12 cellular contexts compared by ENCODE assay signal in the genomic region with DNA sequence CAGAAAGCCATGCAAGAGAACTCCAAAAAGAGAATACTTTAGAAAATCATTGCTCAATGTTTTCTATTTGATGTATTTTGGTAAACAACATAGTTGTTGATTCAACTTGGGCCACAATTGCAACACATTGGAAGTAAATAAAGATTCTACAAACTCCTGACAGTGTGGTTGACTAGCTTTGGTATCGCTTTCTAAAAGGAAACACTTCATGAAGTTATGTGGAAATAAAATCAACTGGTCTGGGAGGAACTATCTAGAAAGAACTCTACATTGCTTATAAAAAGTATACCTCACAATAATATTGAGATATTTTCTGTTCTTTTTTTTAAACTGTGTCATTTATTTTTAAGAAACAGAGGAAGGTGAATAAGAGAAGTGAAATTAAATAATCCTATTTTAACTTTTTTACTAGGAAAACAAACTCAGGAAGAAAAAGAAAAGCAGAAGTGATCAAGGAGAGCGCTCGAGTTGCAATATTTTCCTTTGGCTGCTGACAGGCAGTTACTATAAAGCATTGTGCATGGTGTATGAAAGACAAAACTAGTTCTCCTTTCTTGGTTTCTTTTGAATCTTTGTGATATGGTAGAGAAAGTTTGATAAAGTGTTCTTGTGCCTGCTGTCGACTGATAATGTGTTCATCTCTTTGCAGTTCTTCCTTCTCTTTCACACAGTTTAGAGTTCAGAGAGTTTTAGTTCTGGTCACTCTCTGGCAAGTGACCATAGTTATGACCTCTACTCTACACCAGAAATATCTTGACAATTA. TPM values are rescaled to one million over a fixed set of nuclear protein-coding genes. Genes with fewer than 3 reads are reported as not detected.
DNase-seq lines count a peak whose midpoint lies in the region; ATAC-seq and TF ChIP-seq lines count a peak whose summit lies in the region.
"Had no signal": no experiment of that assay in that cellular context is flagged by ENCODE, and none has a peak within 500 bp of the region (broad histone marks: within the 10 kb centered on the region; RNA-seq: fewer than 3 reads in every experiment).

No MANE protein-coding gene starts in this region.

- peaks cover 0 to 22% of the 10 kb centered on the region in 2 donors for H3K9me3 Mint-ChIP-seq in activated naive CD4-positive, alpha-beta T cell treated with anti-CD3 and anti-CD28 coated beads, Interleukin-2, amount 50 U/mL, for 72 hours
- H3K9me3 Mint-ChIP-seq: natural killer cell had no signal

- no peaks in the 10 kb centered on the region for H3K9me2 ChIP-seq in OCI-LY7 (ENCODE audit: insufficient read depth, low read length)

- H3K9ac ChIP-seq in adipocyte (ENCODE audit: low read length) = peak overlapping the region; percentile 62
- H3K9ac ChIP-seq in subcutaneous abdominal adipose tissue (ENCODE audit: low read length in 5 of 5) = peak overlapping the region in 1 of 5 donors; percentile 44

- BruUV-seq in OCI-LY7 (replicated peaks; lab: Mats Ljungman, UMichigan) = no TSS peak

- H3K27ac Mint-ChIP-seq in activated naive CD4-positive, alpha-beta T cell treated with anti-CD3 and anti-CD28 coated beads, Interleukin-2, amount 50 U/mL, for 72 hours = peak overlapping the region; percentile 77 to 96

- H3K9me3 ChIP-seq in adipocyte (ENCODE audit: control insufficient read depth, low read length) (no peaks in the 10 kb centered on the region), subcutaneous abdominal adipose tissue (ENCODE audit: control insufficient read depth in 5 of 5, low read length in 5 of 5) (no peaks in the 10 kb centered on the region), OCI-LY7 (ENCODE audit: low read length) (no peaks in the 10 kb centered on the region)
- H3K9me3 ChIP-seq: BE2C, SJSA1 had no signal

- no peak for DNase-seq in activated naive CD4-positive, alpha-beta T cell treated with anti-CD3 and anti-CD28 coated beads, Interleukin-2, amount 50 U/mL, for 72 hours (ENCODE audit: low spot score in 2 of 2)
- DNase-seq in activated naive CD4-positive, alpha-beta T cell treated with Interleukin-2 at 50 U/mL for 16 hours = no peak
- DNase-seq in adipocyte (ENCODE audit: low read depth) (no peak), cerebellum (ENCODE audit: low spot score) (no peak), OCI-LY7 (ENCODE audit: low spot score) (no peak), NCI-H1436 (lab: John Stamatoyannopoulos, UW) (no peak)
- DNase-seq: activated naive CD4-positive, alpha-beta T cell; BE2C; natural killer cell had no signal

- ATAC-seq in activated naive CD4-positive, alpha-beta T cell treated with anti-CD3 and anti-CD28 coated beads, Interleukin-2, amount 50 U/mL, for 72 hours = no peak
- peak; percentile 52 for ATAC-seq in HG03354 (IDR thresholded peaks at IDR 0.05; ENCODE audit: poor library complexity, severe bottlenecking, unreplicated experiment)

- TF ChIP-seq CTCF in OCI-LY7 (conservative IDR thresholded peaks at IDR 0.05; ENCODE audit: low read length) = no peak

- POLR2A ChIA-PET in OCI-LY7 (lab: Charles Lee) = no interaction called here

- H3K27ac ChIP-seq in subcutaneous abdominal adipose tissue (ENCODE audit: low read depth, low read length) = peak overlapping the region; percentile 96
- no peak overlapping the region for H3K27ac ChIP-seq in OCI-LY7 (ENCODE audit: low read depth, low read length, poor library complexity, severe bottlenecking)
- H3K27ac ChIP-seq: SJSA1 had no signal

- H3K4me3 ChIP-seq in adipocyte (ENCODE audit: low read length) (no peak overlapping the region), subcutaneous abdominal adipose tissue (ENCODE audit: low read depth in 1 of 5, low read length in 5 of 5) (no peak overlapping the region), OCI-LY7 (ENCODE audit: low read depth, low read length, poor library complexity, severe bottlenecking) (no peak overlapping the region)
- H3K4me3 ChIP-seq: SJSA1 had no signal

- H3K4me2 ChIP-seq in OCI-LY7 (ENCODE audit: low read length) = no peak overlapping the region

- H3K36me3 ChIP-seq in adipocyte (ENCODE audit: control insufficient read depth, insufficient read depth, low read length, severe bottlenecking) = no peaks in the 10 kb centered on the region
- no peaks in the 10 kb centered on the region for H3K36me3 ChIP-seq in subcutaneous abdominal adipose tissue (ENCODE audit: control insufficient read depth in 5 of 5, insufficient read depth in 5 of 5, low read length in 5 of 5)
- no peaks in the 10 kb centered on the region for H3K36me3 ChIP-seq in OCI-LY7 (ENCODE audit: insufficient read depth, low read length)
- H3K36me3 ChIP-seq: BE2C, SJSA1 had no signal

- H2AFZ ChIP-seq in OCI-LY7 (ENCODE audit: low read length) = no peak overlapping the region

- H4K20me1 ChIP-seq in OCI-LY7 (ENCODE audit: insufficient read depth, low read length) = no peaks in the 10 kb centered on the region

- intact Hi-C loops in OCI-LY7 (cut with micrococcal nuclease; ENCODE audit: unreplicated experiment) = no loop called here

- CTCF ChIA-PET in OCI-LY7 (lab: Charles Lee; ENCODE audit: unreplicated experiment) = no interaction called here

- H3K27me3 ChIP-seq in adipocyte (replicated peaks; ENCODE audit: control insufficient read depth, insufficient read depth, low read length) = no peaks in the 10 kb centered on the region
- no peaks in the 10 kb centered on the region for H3K27me3 ChIP-seq in subcutaneous abdominal adipose tissue (ENCODE audit: control insufficient read depth in 5 of 5, insufficient read depth in 4 of 5, low read length in 5 of 5)
- H3K27me3 ChIP-seq: BE2C, SJSA1 had no signal

- peaks cover 0 to 56% of the 10 kb centered on the region in 2 donors for H3K36me3 Mint-ChIP-seq in activated naive CD4-positive, alpha-beta T cell treated with anti-CD3 and anti-CD28 coated beads, Interleukin-2, amount 50 U/mL, for 72 hours
- H3K36me3 Mint-ChIP-seq: natural killer cell had no signal

- H3K4me1 ChIP-seq in adipocyte (ENCODE audit: control insufficient read depth, insufficient read depth, low read length) (peaks cover 46% of the 10 kb centered on the region), subcutaneous abdominal adipose tissue (ENCODE audit: control insufficient read depth in 5 of 5, insufficient read depth in 5 of 5, low read length in 5 of 5) (peaks cover 3 to 43% (median 29%) of the 10 kb centered on the region in 5 donors), OCI-LY7 (ENCODE audit: insufficient read depth, low read length, poor library complexity, severe bottlenecking) (no peaks in the 10 kb centered on the region)
- H3K4me1 ChIP-seq: BE2C had no signal

- no peaks in the 10 kb centered on the region for H3K79me2 ChIP-seq in OCI-LY7 (ENCODE audit: insufficient read depth, low read depth, low read length)

RNA-seq across cellular contexts. Expression of gene DHRS9, which starts 3.0 kb away (rescaled TPM):
- 10 to 100 TPM in 1 of 2 donors, 1 to 10 TPM in 1; 5.9 to 11.5 TPM for total RNA-seq in activated naive CD4-positive, alpha-beta T cell treated with anti-CD3 and anti-CD28 coated beads, Interleukin-2, amount 50 U/mL, for 72 hours
- total RNA-seq in cerebellum = 0.64 TPM
- total RNA-seq in OCI-LY7 (2014; rRNA removed; shearing (Covaris generic)) = not detected in 2 replicates
- 0.59 TPM in 1 of 2 replicates, not detected in the other for total RNA-seq in OCI-LY7 (2022)

RNA-seq across cellular contexts. Expression of gene ABCB11, which starts 41.2 kb away (rescaled TPM):
- not detected for total RNA-seq in activated naive CD4-positive, alpha-beta T cell treated with anti-CD3 and anti-CD28 coated beads, Interleukin-2, amount 50 U/mL, for 72 hours
- total RNA-seq in cerebellum (2.6 TPM), OCI-LY7 (2022) (0.04 TPM in 1 of 2 replicates, not detected in the other)
- not detected in 2 replicates for total RNA-seq in OCI-LY7 (2014; rRNA removed; shearing (Covaris generic))
- total RNA-seq: SJSA1 had no signal
